Comparison of ENCODE assay signal across 20 cellular contexts in the genomic region with DNA sequence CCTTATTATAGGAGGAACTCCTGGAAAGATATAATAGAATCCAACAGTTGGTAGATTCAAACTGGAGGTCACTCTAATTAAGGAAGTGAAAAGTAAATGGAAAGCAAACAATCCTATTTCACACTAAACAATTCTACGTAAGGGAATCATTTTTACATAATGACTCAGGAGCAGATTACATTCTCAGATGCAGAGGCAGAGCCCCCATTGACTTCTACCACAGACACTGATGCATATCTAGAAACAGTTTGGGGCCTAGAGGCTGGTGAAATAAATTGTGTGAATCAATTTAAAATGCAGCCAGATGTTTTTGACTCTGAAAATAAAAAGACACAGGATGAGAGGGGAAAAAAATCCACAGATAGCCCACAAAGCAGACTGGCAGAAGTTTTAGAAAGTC.
"Had no signal": no experiment of that assay in that cellular context is flagged by ENCODE, and none has a peak within 500 bp of the region (broad histone marks: within the 10 kb centered on the region; RNA-seq: fewer than 3 reads in every experiment).

No MANE protein-coding gene starts in this region.

- H3K27me3 ChIP-seq: ascending aorta, hepatocyte, tibial nerve, vagina had no signal

- H3K27ac Mint-ChIP-seq: activated CD4-positive, alpha-beta T cell treated with anti-CD3 and anti-CD28 coated beads, Interleukin-2, amount 10 ng/mL, durations not matched to agents 24 days and 14 days; activated CD8-positive, alpha-beta T cell treated with anti-CD3 and anti-CD28 coated beads, Interleukin-2, amount 10 ng/mL, durations not matched to agents 7 days and 5 days; naive thymus-derived CD4-positive, alpha-beta T cell had no signal

- H3K27ac ChIP-seq: ascending aorta, hepatocyte, prostate gland, tibial nerve, vagina had no signal

- H3K9me3 ChIP-seq: ascending aorta, prostate gland, tibial nerve, vagina had no signal

- H3K4me3 ChIP-seq: ascending aorta, hepatocyte, prostate gland, tibial nerve, vagina had no signal

- H2AFZ ChIP-seq: hepatocyte had no signal

- DNase-seq: activated CD4-positive, alpha-beta T cell treated with anti-CD3 and anti-CD28 coated beads, Interleukin-2, amount 10 ng/mL, durations not matched to agents 24 days and 14 days; activated CD8-positive, alpha-beta T cell treated with anti-CD3 and anti-CD28 coated beads, Interleukin-2, amount 10 ng/mL, durations not matched to agents 7 days and 5 days; activated effector memory CD4-positive, alpha-beta T cell treated with Interleukin-2 at 50 U/mL for 16 hours; activated naive CD4-positive, alpha-beta T cell treated with anti-CD3 and anti-CD28 coated beads, Interleukin-2, amount 50 U/mL, for 16 hours; activated T-cell treated with anti-CD3 and anti-CD28 coated beads, Interleukin-2, amount 50 U/mL, for 4 hours; cerebellar nuclear complex; effector CD4-positive, alpha-beta T cell; left cardiac atrium; mesenchymal stem cell; naive thymus-derived CD4-positive, alpha-beta T cell; right cardiac atrium; stimulated activated naive CD8-positive, alpha-beta T cell treated with anti-CD3 and anti-CD28 coated beads, Interleukin-15, Interleukin-2, amounts not matched to agents 100 U/mL and 50 U/mL, for 24 hours; substantia nigra; T-helper 9 cell had no signal

- H3K79me2 ChIP-seq: hepatocyte had no signal

- ATAC-seq: activated CD8-positive, alpha-beta T cell treated with anti-CD3 and anti-CD28 coated beads, Interleukin-2, amount 10 ng/mL, durations not matched to agents 7 days and 5 days; activated T-cell treated with anti-CD3 and anti-CD28 coated beads, Interleukin-2, amount 50 U/mL, for 4 hours; esophagus mucosa; left cardiac atrium; naive thymus-derived CD4-positive, alpha-beta T cell; right cardiac atrium; stimulated activated naive CD8-positive, alpha-beta T cell treated with anti-CD3 and anti-CD28 coated beads, Interleukin-15, Interleukin-2, amounts not matched to agents 100 U/mL and 50 U/mL, for 24 hours had no signal

- H3K4me1 Mint-ChIP-seq: activated CD4-positive, alpha-beta T cell treated with anti-CD3 and anti-CD28 coated beads, Interleukin-2, amount 10 ng/mL, durations not matched to agents 24 days and 14 days; naive thymus-derived CD4-positive, alpha-beta T cell had no signal

- H3K36me3 Mint-ChIP-seq: naive thymus-derived CD4-positive, alpha-beta T cell had no signal

- H3K4me3 Mint-ChIP-seq: activated CD4-positive, alpha-beta T cell treated with anti-CD3 and anti-CD28 coated beads, Interleukin-2, amount 10 ng/mL, durations not matched to agents 24 days and 14 days; activated CD8-positive, alpha-beta T cell treated with anti-CD3 and anti-CD28 coated beads, Interleukin-2, amount 10 ng/mL, durations not matched to agents 7 days and 5 days; activated T-cell treated with anti-CD3 and anti-CD28 coated beads, Interleukin-2, amount 50 U/mL, for 4 hours; naive thymus-derived CD4-positive, alpha-beta T cell had no signal

- H3K36me3 ChIP-seq: ascending aorta, prostate gland, tibial nerve, vagina had no signal

- H3K9me3 Mint-ChIP-seq: activated CD4-positive, alpha-beta T cell treated with anti-CD3 and anti-CD28 coated beads, Interleukin-2, amount 10 ng/mL, durations not matched to agents 24 days and 14 days had no signal

- H3K4me1 ChIP-seq: ascending aorta, prostate gland, tibial nerve, vagina had no signal

- H3K4me2 ChIP-seq: hepatocyte had no signal
